In genomic region chrX:29634516-29634915, GRCh38 we compare ENCODE assay signal across 19 cellular contexts.
"Had no signal": no experiment of that assay in that cellular context is flagged by ENCODE, and none has a peak within 500 bp of the region (broad histone marks: within the 10 kb centered on the region; RNA-seq: fewer than 3 reads in every experiment).

No MANE protein-coding gene starts in this region.

- H3K9me3 Mint-ChIP-seq: activated naive CD4-positive, alpha-beta T cell treated with anti-CD3 and anti-CD28 coated beads, Interleukin-2, amount 50 U/mL, for 24 hours; stimulated activated effector memory CD8-positive, alpha-beta T cell treated with anti-CD3 and anti-CD28 coated beads, Interleukin-12 subunit alpha, Interleukin-12 subunit beta, amount 100 ng/mL, for 72 hours had no signal

- H3K27ac ChIP-seq: gastrocnemius medialis, heart left ventricle, pancreas, right lobe of liver, stomach, thoracic aorta, upper lobe of right lung had no signal

- H3K9me3 ChIP-seq: gastrocnemius medialis, heart left ventricle, pancreas, right lobe of liver, stomach, thoracic aorta, upper lobe of right lung had no signal

- H3K27me3 ChIP-seq: gastrocnemius medialis, heart left ventricle, pancreas, stomach, upper lobe of right lung had no signal

- H3K4me3 Mint-ChIP-seq: activated naive CD4-positive, alpha-beta T cell treated with anti-CD3 and anti-CD28 coated beads, Interleukin-2, amount 50 U/mL, for 24 hours; activated T-cell treated with anti-CD3 and anti-CD28 coated beads, Interleukin-2, amount 50 U/mL, for 72 hours; naive thymus-derived CD8-positive, alpha-beta T cell; stimulated activated effector memory CD8-positive, alpha-beta T cell treated with anti-CD3 and anti-CD28 coated beads, Interleukin-12 subunit alpha, Interleukin-12 subunit beta, amount 100 ng/mL, for 72 hours had no signal

- H3K4me3 ChIP-seq: gastrocnemius medialis, heart left ventricle, pancreas, right lobe of liver, smooth muscle cell, stomach, thoracic aorta, upper lobe of right lung had no signal

- H3K27me3 Mint-ChIP-seq: activated naive CD4-positive, alpha-beta T cell treated with anti-CD3 and anti-CD28 coated beads, Interleukin-2, amount 50 U/mL, for 24 hours; naive thymus-derived CD8-positive, alpha-beta T cell had no signal

- H3K36me3 ChIP-seq: gastrocnemius medialis, heart left ventricle, pancreas, right lobe of liver, stomach, thoracic aorta, upper lobe of right lung had no signal

- DNase-seq: activated CD4-positive, alpha-beta T cell treated with anti-CD3 and anti-CD28 coated beads, Interleukin-2, amount 50 U/mL, for 1 hour; activated CD4-positive, CD25-positive, alpha-beta regulatory T cell treated with anti-CD3 and anti-CD28 coated beads, Interleukin-2, amount 50 U/mL, for 72 hours; activated CD8-positive, alpha-beta memory T cell treated with anti-CD3 and anti-CD28 coated beads for 24 hours; activated CD8-positive, alpha-beta memory T cell treated with anti-CD3 and anti-CD28 coated beads, Interleukin-2, amount 50 U/mL, for 48 hours; activated effector memory CD4-positive, alpha-beta T cell treated with anti-CD3 and anti-CD28 coated beads, Interleukin-2, amount 50 U/mL, for 16 hours; activated T-cell treated with anti-CD3 and anti-CD28 coated beads, Interleukin-2, amount 50 U/mL, for 72 hours; gastrocnemius medialis; heart left ventricle; mesendoderm; naive thymus-derived CD8-positive, alpha-beta T cell; pancreas; right lobe of liver; stimulated activated CD4-positive, alpha-beta T cell treated with anti-CD3 and anti-CD28 coated beads, Interleukin-4, amount 100 ng/mL, for 1 hour; stomach; upper lobe of right lung had no signal

- H3K27ac Mint-ChIP-seq: activated naive CD4-positive, alpha-beta T cell treated with anti-CD3 and anti-CD28 coated beads, Interleukin-2, amount 50 U/mL, for 24 hours; activated T-cell treated with anti-CD3 and anti-CD28 coated beads, Interleukin-2, amount 50 U/mL, for 72 hours; naive thymus-derived CD8-positive, alpha-beta T cell; stimulated activated effector memory CD8-positive, alpha-beta T cell treated with anti-CD3 and anti-CD28 coated beads, Interleukin-12 subunit alpha, Interleukin-12 subunit beta, amount 100 ng/mL, for 72 hours had no signal

- H3K4me1 ChIP-seq: gastrocnemius medialis, heart left ventricle, pancreas, right lobe of liver, stomach, upper lobe of right lung had no signal

- H3K4me2 ChIP-seq: smooth muscle cell had no signal

- H3K4me1 Mint-ChIP-seq: activated naive CD4-positive, alpha-beta T cell treated with anti-CD3 and anti-CD28 coated beads, Interleukin-2, amount 50 U/mL, for 24 hours; naive thymus-derived CD8-positive, alpha-beta T cell; stimulated activated effector memory CD8-positive, alpha-beta T cell treated with anti-CD3 and anti-CD28 coated beads, Interleukin-12 subunit alpha, Interleukin-12 subunit beta, amount 100 ng/mL, for 72 hours had no signal

- ATAC-seq: activated T-cell treated with anti-CD3 and anti-CD28 coated beads, Interleukin-2, amount 50 U/mL, for 72 hours; gastrocnemius medialis; heart left ventricle; naive thymus-derived CD8-positive, alpha-beta T cell; pancreas; right lobe of liver; stimulated activated effector memory CD8-positive, alpha-beta T cell treated with anti-CD3 and anti-CD28 coated beads, Interleukin-12 subunit alpha, Interleukin-12 subunit beta, amount 100 ng/mL, for 72 hours; upper lobe of right lung had no signal

- H3K36me3 Mint-ChIP-seq: activated naive CD4-positive, alpha-beta T cell treated with anti-CD3 and anti-CD28 coated beads, Interleukin-2, amount 50 U/mL, for 24 hours; naive thymus-derived CD8-positive, alpha-beta T cell; stimulated activated effector memory CD8-positive, alpha-beta T cell treated with anti-CD3 and anti-CD28 coated beads, Interleukin-12 subunit alpha, Interleukin-12 subunit beta, amount 100 ng/mL, for 72 hours had no signal
